18 cellular contexts compared by ENCODE assay signal in genomic region chr2:79292231-79292785, GRCh38.
"Had no signal": no experiment of that assay in that cellular context is flagged by ENCODE, and none has a peak within 500 bp of the region (broad histone marks: within the 10 kb centered on the region; RNA-seq: fewer than 3 reads in every experiment).

No MANE protein-coding gene starts in this region.

- DNase-seq: activated CD4-positive, alpha-beta T cell treated with anti-CD3 and anti-CD28 coated beads, Interleukin-2, amount 50 U/mL, for 1 hour; activated CD8-positive, alpha-beta T cell treated with anti-CD3 and anti-CD28 coated beads, Interleukin-2, amount 10 ng/mL, durations not matched to agents 7 days and 5 days; activated gamma-delta T cell; activated naive CD4-positive, alpha-beta T cell treated with anti-CD3 and anti-CD28 coated beads, Interleukin-2, amount 50 U/mL, for 16 hours; body of pancreas; colonic mucosa; naive B cell; stimulated activated CD4-positive, alpha-beta T cell treated with anti-CD3 and anti-CD28 coated beads, Interleukin-2, amount 100 ng/mL, for 48 hours; stimulated activated CD8-positive, alpha-beta memory T cell treated with anti-CD3 and anti-CD28 coated beads, Interleukin-4, amount 100 ng/mL, for 48 hours; stimulated activated naive CD4-positive, alpha-beta T cell; SW 1271; T-helper 17 cell; upper lobe of left lung had no signal

- H3K27ac ChIP-seq: body of pancreas, colonic mucosa, esophagus muscularis mucosa, thoracic aorta, upper lobe of left lung had no signal

- H3K36me3 Mint-ChIP-seq: memory B cell, naive B cell had no signal

- H3K4me3 Mint-ChIP-seq: activated CD8-positive, alpha-beta T cell treated with anti-CD3 and anti-CD28 coated beads, Interleukin-2, amount 10 ng/mL, durations not matched to agents 7 days and 5 days; activated T-helper 1 cell treated with anti-CD3 and anti-CD28 coated beads, Interleukin-12 subunit alpha, Interleukin-12 subunit beta, Interleukin-2, Interleukin-4 antibody, amounts not matched to agents 30 ng/mL and 10 ng/mL and 1 ng/mL, durations not matched to agents 14 hours and 24 hours and 36 hours; memory B cell; naive B cell; neural crest cell; T-helper 17 cell had no signal

- H3K27ac Mint-ChIP-seq: activated CD8-positive, alpha-beta T cell treated with anti-CD3 and anti-CD28 coated beads, Interleukin-2, amount 10 ng/mL, durations not matched to agents 7 days and 5 days; activated T-helper 1 cell treated with anti-CD3 and anti-CD28 coated beads, Interleukin-12 subunit alpha, Interleukin-12 subunit beta, Interleukin-2, Interleukin-4 antibody, amounts not matched to agents 30 ng/mL and 10 ng/mL and 1 ng/mL, durations not matched to agents 14 hours and 24 hours and 36 hours; memory B cell; naive B cell; T-helper 17 cell had no signal

- ATAC-seq: activated CD8-positive, alpha-beta T cell treated with anti-CD3 and anti-CD28 coated beads, Interleukin-2, amount 10 ng/mL, durations not matched to agents 7 days and 5 days; body of pancreas; T-helper 17 cell had no signal

- H3K27me3 Mint-ChIP-seq: memory B cell, naive B cell, T-helper 17 cell had no signal

- H3K4me1 Mint-ChIP-seq: memory B cell, naive B cell, neural crest cell, T-helper 17 cell had no signal
